ENCODE assay signal across 1 cellular context in the genomic region with DNA sequence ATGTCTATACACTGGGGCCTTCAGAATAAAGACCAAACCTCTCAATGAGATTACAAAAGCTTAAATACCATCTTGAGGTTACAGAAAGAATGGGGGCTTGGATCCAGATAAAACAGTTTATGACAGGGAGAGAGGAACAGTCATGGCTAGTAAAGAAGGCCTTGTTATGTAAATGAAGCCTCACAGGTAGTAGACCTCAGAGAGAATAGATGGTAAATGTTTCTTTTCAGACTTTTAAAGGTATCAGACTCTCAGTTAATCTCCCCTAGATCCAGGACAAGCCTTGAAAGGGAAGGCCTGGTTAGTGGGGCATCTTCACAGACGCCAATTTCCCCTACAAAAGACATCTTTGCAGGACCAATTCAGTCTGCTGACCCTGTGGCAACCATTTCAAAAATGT.
TF ChIP-seq lines count a peak whose summit lies in the region.

No MANE protein-coding gene starts in this region.

TF ChIP-seq in WTC11, 78 proteins besides CTCF, POLR2A, EP300 and RAD21 (continued from another document):
- TF ChIP-seq, protein P1, sequence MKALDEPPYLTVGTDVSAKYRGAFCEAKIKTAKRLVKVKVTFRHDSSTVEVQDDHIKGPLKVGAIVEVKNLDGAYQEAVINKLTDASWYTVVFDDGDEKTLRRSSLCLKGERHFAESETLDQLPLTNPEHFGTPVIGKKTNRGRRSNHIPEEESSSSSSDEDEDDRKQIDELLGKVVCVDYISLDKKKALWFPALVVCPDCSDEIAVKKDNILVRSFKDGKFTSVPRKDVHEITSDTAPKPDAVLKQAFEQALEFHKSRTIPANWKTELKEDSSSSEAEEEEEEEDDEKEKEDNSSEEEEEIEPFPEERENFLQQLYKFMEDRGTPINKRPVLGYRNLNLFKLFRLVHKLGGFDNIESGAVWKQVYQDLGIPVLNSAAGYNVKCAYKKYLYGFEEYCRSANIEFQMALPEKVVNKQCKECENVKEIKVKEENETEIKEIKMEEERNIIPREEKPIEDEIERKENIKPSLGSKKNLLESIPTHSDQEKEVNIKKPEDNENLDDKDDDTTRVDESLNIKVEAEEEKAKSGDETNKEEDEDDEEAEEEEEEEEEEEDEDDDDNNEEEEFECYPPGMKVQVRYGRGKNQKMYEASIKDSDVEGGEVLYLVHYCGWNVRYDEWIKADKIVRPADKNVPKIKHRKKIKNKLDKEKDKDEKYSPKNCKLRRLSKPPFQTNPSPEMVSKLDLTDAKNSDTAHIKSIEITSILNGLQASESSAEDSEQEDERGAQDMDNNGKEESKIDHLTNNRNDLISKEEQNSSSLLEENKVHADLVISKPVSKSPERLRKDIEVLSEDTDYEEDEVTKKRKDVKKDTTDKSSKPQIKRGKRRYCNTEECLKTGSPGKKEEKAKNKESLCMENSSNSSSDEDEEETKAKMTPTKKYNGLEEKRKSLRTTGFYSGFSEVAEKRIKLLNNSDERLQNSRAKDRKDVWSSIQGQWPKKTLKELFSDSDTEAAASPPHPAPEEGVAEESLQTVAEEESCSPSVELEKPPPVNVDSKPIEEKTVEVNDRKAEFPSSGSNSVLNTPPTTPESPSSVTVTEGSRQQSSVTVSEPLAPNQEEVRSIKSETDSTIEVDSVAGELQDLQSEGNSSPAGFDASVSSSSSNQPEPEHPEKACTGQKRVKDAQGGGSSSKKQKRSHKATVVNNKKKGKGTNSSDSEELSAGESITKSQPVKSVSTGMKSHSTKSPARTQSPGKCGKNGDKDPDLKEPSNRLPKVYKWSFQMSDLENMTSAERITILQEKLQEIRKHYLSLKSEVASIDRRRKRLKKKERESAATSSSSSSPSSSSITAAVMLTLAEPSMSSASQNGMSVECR (CRISPR knock-in tag; IDR thresholded peaks at IDR 0.05; ENCODE audit: borderline replicate concordance), result no peak
- TF ChIP-seq ZNF317 (CRISPR knock-in tag; IDR thresholded peaks at IDR 0.05; ENCODE audit: borderline replicate concordance, low read depth), result no peak
- TF ChIP-seq, protein P2, sequence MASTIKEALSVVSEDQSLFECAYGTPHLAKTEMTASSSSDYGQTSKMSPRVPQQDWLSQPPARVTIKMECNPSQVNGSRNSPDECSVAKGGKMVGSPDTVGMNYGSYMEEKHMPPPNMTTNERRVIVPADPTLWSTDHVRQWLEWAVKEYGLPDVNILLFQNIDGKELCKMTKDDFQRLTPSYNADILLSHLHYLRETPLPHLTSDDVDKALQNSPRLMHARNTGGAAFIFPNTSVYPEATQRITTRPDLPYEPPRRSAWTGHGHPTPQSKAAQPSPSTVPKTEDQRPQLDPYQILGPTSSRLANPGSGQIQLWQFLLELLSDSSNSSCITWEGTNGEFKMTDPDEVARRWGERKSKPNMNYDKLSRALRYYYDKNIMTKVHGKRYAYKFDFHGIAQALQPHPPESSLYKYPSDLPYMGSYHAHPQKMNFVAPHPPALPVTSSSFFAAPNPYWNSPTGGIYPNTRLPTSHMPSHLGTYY (CRISPR knock-in tag; IDR thresholded peaks at IDR 0.05), result no peak
- TF ChIP-seq TP53 (CRISPR knock-in tag; IDR thresholded peaks at IDR 0.05), result no peak
- no peak for TF ChIP-seq EMX1 (CRISPR knock-in tag; IDR thresholded peaks at IDR 0.05)
- TF ChIP-seq ZNF423 (CRISPR knock-in tag; IDR thresholded peaks at IDR 0.05), result no peak
- no peak for TF ChIP-seq PRRX2 (CRISPR knock-in tag; IDR thresholded peaks at IDR 0.05)
- TF ChIP-seq RELA (CRISPR knock-in tag; IDR thresholded peaks at IDR 0.05; ENCODE audit: borderline replicate concordance), result no peak
